In the genomic region with DNA sequence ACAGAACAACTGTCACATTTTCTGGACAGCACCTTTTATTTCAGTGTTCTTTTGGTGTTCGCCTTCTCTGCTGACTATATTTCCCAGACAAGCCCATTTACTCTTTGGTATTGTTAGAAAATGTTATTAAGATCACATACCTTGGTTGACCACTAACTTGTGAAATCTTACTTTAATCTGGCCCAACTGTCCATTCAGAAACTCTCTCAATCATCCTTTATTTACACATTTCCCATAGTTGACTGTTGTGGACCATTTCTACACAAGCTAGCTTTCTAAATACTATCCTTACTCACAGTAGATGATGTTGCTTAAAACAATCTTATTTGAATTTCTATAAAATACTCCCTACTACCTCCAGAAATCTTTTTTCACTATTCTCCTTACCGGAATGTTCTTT, we compare ENCODE assay signal across 3 cellular contexts.
"Had no signal": no experiment of that assay in that cellular context is flagged by ENCODE, and none has a peak within 500 bp of the region (broad histone marks: within the 10 kb centered on the region; RNA-seq: fewer than 3 reads in every experiment).

No MANE protein-coding gene starts in this region.

- ATAC-seq: GM12878 had no signal

- H3K4me3 ChIP-seq: GM12878 had no signal

- DNase-seq: GDM1, GF-D8 had no signal
